Comparison of ENCODE assay signal across 8 cellular contexts in genomic region chr2:59096952-59097351, GRCh38.
"Had no signal": no experiment of that assay in that cellular context is flagged by ENCODE, and none has a peak within 500 bp of the region (broad histone marks: within the 10 kb centered on the region; RNA-seq: fewer than 3 reads in every experiment).

No MANE protein-coding gene starts in this region.

- ATAC-seq: HCT116, HepG2 had no signal

- H3K9me3 ChIP-seq: HAP-1 had no signal

- H3K4me3 ChIP-seq: GM23248, HAP-1 had no signal

- H3K4me1 ChIP-seq: HAP-1 had no signal

- H2AFZ ChIP-seq: GM23248 had no signal

- H3K36me3 ChIP-seq: HAP-1 had no signal

- FAIRE-seq: HepG2 had no signal

- DNase-seq: GM23248, GOT3, H7, HFFc6 had no signal

- H3K9ac ChIP-seq: GM23248 had no signal

- H3K27ac ChIP-seq: GM23248, HL-60 had no signal
